ENCODE assay signal across 22 cellular contexts in the genomic region with DNA sequence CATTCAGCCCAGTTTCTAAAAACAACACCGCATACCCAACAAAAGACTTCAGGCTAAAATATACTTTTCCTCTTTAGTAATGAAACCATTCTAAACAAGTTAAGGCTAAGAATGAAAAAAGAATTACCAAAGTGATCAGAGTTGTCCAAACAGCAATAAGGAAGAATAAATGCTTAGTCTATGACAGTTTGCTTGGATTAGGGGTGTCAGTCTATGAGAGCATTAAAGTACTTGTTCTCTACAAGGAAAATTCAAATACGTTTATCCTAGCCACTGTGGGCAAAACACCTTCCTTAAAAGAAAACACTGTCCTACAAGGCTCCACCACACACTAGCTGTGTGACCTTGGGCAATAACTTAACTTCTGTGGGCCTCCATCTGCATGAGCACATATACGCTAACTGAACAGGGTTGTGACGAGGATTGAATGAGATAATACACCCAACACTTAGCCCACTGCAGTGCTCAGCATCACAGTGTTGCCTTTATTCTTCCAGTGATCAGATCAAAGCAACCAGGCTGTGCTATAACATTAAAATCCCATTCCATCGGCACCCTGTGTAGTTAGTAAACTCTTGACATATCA. TPM values are rescaled to one million over a fixed set of nuclear protein-coding genes. Genes with fewer than 3 reads are reported as not detected.
DNase-seq lines count a peak whose midpoint lies in the region; ATAC-seq and TF ChIP-seq lines count a peak whose summit lies in the region.
"Had no signal": no experiment of that assay in that cellular context is flagged by ENCODE, and none has a peak within 500 bp of the region (broad histone marks: within the 10 kb centered on the region; RNA-seq: fewer than 3 reads in every experiment).

No MANE protein-coding gene starts in this region.

- H3K36me3 Mint-ChIP-seq in brain, result peaks cover 31% of the 10 kb centered on the region

- TF ChIP-seq CTCF in heart left ventricle (IDR thresholded peaks at IDR 0.05) (no peak), brain (conservative IDR thresholded peaks at IDR 0.05) (no peak), upper lobe of right lung (IDR thresholded peaks at IDR 0.05) (no peak)

- peak overlapping the region in 1 of 5 experiments; percentile 40 for H3K4me3 Mint-ChIP-seq in brain
- H3K4me3 Mint-ChIP-seq: activated B cell treated with CpG ODN at 0.5 μM for 24 hours; T-helper 2 cell treated with Interferon-gamma antibody and Interleukin-4, amounts not matched to agents 5 μg/mL and 100 μg/mL, for 36 hours; type B pancreatic cell had no signal

- H3K9me3 ChIP-seq in heart left ventricle (no peaks in the 10 kb centered on the region), upper lobe of right lung (no peaks in the 10 kb centered on the region)
- H3K9me3 ChIP-seq: BLaER1 had no signal

- intact Hi-C loops in heart left ventricle (cut with DNase I) (loop anchor here in 1 of 10 donors (10.0 kb wide), 1 partner anchor 55 kb away; no protein-coding TSS in a partner anchor), left cardiac atrium (cut with DNase I) (loop anchor here in 1 of 2 donors (10.0 kb wide), 2 partner anchors 55 to 65 kb away; no protein-coding TSS in a partner anchor), left colon (cut with DNase I, micrococcal nuclease) (no loop called here), upper lobe of right lung (cut with DNase I) (no loop called here)

- H3K9me3 Mint-ChIP-seq in brain, result peaks cover 0 to 2% (median 0%) of the 10 kb centered on the region in 5 experiments
- H3K9me3 Mint-ChIP-seq: activated B cell treated with CpG ODN at 0.5 μM for 24 hours; T-helper 2 cell treated with Interferon-gamma antibody and Interleukin-4, amounts not matched to agents 5 μg/mL and 100 μg/mL, for 36 hours; type B pancreatic cell had no signal

- no peak overlapping the region for H3K4me3 ChIP-seq in heart left ventricle
- no peak overlapping the region for H3K4me3 ChIP-seq in upper lobe of right lung
- H3K4me3 ChIP-seq: BLaER1 had no signal

- DNase-seq in heart left ventricle (no peak), left cardiac atrium (no peak), left colon (no peak), upper lobe of right lung (no peak), EL (no peak)
- DNase-seq in stimulated activated CD4-positive, alpha-beta T cell treated with anti-CD3 and anti-CD28 coated beads, Interleukin-1b, Interleukin-23, amount 100 ng/mL, for 48 hours, result no peak
- DNase-seq: activated B cell treated with CpG ODN at 0.5 μM for 24 hours; activated CD4-positive, alpha-beta T cell treated with anti-CD3 and anti-CD28 coated beads, Interleukin-2, amount 50 U/mL, for 4 hours; activated naive CD4-positive, alpha-beta T cell treated with anti-CD3 and anti-CD28 coated beads, Interleukin-2, amount 50 U/mL, for 16 hours; amygdala; dermis blood vessel endothelial cell; DMS53; GDM1; NCI-H187; NCI-H524 treated with DMSO at 0.1 percent for 48 hours had no signal

- peak overlapping the region in 7 of 12 donors; percentile 6 to 59 (median 25) for H3K27ac ChIP-seq in heart left ventricle
- H3K27ac ChIP-seq in upper lobe of right lung, result no peak overlapping the region
- H3K27ac ChIP-seq: BLaER1, RWPE1 had no signal

- WGBS in heart left ventricle, 4 donors, result 76 to 81% (median 79%) methylated on average over 5 of the region's 5 CpGs

- no peak for TF ChIP-seq POLR2A in heart left ventricle (IDR thresholded peaks at IDR 0.05)

- peaks cover 0 to 30% (median 18%) of the 10 kb centered on the region in 9 donors for H3K36me3 ChIP-seq in heart left ventricle
- peaks cover 21% of the 10 kb centered on the region for H3K36me3 ChIP-seq in upper lobe of right lung

- H3K27ac Mint-ChIP-seq in brain, result peak overlapping the region in 4 of 5 experiments; percentile 12 to 77 (median 60)
- H3K27ac Mint-ChIP-seq: activated B cell treated with CpG ODN at 0.5 μM for 24 hours; T-helper 2 cell treated with Interferon-gamma antibody and Interleukin-4, amounts not matched to agents 5 μg/mL and 100 μg/mL, for 36 hours; type B pancreatic cell had no signal

- peaks cover 42% of the 10 kb centered on the region for H3K4me1 Mint-ChIP-seq in brain
- H3K4me1 Mint-ChIP-seq: activated B cell treated with CpG ODN at 0.5 μM for 24 hours had no signal

- peaks cover 0 to 37% (median 11%) of the 10 kb centered on the region in 12 donors for H3K4me1 ChIP-seq in heart left ventricle
- peaks cover 15% of the 10 kb centered on the region for H3K4me1 ChIP-seq in upper lobe of right lung
- H3K4me1 ChIP-seq: BLaER1 had no signal

- H3K27me3 ChIP-seq in heart left ventricle (no peaks in the 10 kb centered on the region), upper lobe of right lung (no peaks in the 10 kb centered on the region)
- H3K27me3 ChIP-seq: BLaER1 had no signal

- ATAC-seq in heart left ventricle, result peak in 3 of 4 donors; percentile 48 to 56 (median 51)
- no peak for ATAC-seq in left cardiac atrium
- ATAC-seq in left colon, result peak; percentile 79
- peak; percentile 14 for ATAC-seq in upper lobe of right lung
- ATAC-seq in GM18858 (IDR thresholded peaks at IDR 0.05; ENCODE audit: unreplicated experiment), result no peak
- ATAC-seq: SK-N-SH treated with all-trans-retinoic acid at 6 μM for 48 hours had no signal

- H3K27me3 Mint-ChIP-seq in brain, result peaks cover 5% of the 10 kb centered on the region
- H3K27me3 Mint-ChIP-seq: activated B cell treated with CpG ODN at 0.5 μM for 24 hours, type B pancreatic cell had no signal

RNA-seq across cellular contexts. Expression of gene TEX2, which starts 53.6 kb away (rescaled TPM):
- total RNA-seq in heart left ventricle, result 10 to 100 TPM; 42.2 to 55.8 (median 51.1) TPM
- polyA plus RNA-seq in heart left ventricle, result 10 to 100 TPM; 16.8 to 49.1 TPM
- 10 to 100 TPM; 40.7 to 54.8 TPM for total RNA-seq in left cardiac atrium
- polyA plus RNA-seq in brain (ENCODE audit: insufficient read depth, low read depth, low replicate concordance), result 29.1 TPM
- total RNA-seq in left colon, result 10 to 100 TPM; 32.9 to 36.4 TPM
- 50.6 TPM for total RNA-seq in upper lobe of right lung

Comparison
In these comparisons a context has a peak if more than half of its experiments do, and no peak if none do; other contexts are left out.
1. ATAC-seq: peak in heart left ventricle (3 of 4), left colon (single experiment) and upper lobe of right lung (single experiment); none in left cardiac atrium (0 of 2) and GM18858 (single experiment).